8 cellular contexts compared by ENCODE assay signal in genomic region chr3:115513411-115513800, GRCh38.
A peak's percentile ranks its signal among the peaks of the same experiment; 100 is the strongest.
DNase-seq lines count a peak whose midpoint lies in the region; ATAC-seq, FAIRE-seq and TF ChIP-seq lines count a peak whose summit lies in the region.

No MANE protein-coding gene starts in this region.

- no peak for ATAC-seq in GM21576 (IDR thresholded peaks at IDR 0.05; ENCODE audit: unreplicated experiment)

- H3K4me3 ChIP-seq in HUES48 (ENCODE audit: low read depth, low read length) (peak overlapping the region; percentile 68), bronchial epithelial cell (ENCODE audit: low read depth, low read length) (no peak overlapping the region), mucosa of rectum (ENCODE audit: low read length in 2 of 2) (peak overlapping the region; percentile 45 to 65), thyroid gland (replicated peaks in 1 of 3) (no peak overlapping the region)

- H3K27ac ChIP-seq in HUES48 (ENCODE audit: low read depth, low read length): peak overlapping the region; percentile 94
- no peak overlapping the region for H3K27ac ChIP-seq in mucosa of rectum (ENCODE audit: low read depth in 2 of 2, low read length in 2 of 2)
- H3K27ac ChIP-seq in thyroid gland: no peak overlapping the region

- H3K9me3 ChIP-seq in HUES48 (ENCODE audit: control insufficient read depth, insufficient read depth, low read length): no peaks in the 10 kb centered on the region
- H3K9me3 ChIP-seq in mucosa of rectum (ENCODE audit: control insufficient read depth in 2 of 2, low read length in 2 of 2): no peaks in the 10 kb centered on the region
- H3K9me3 ChIP-seq in thyroid gland: no peaks in the 10 kb centered on the region

- FAIRE-seq in bronchial epithelial cell (lab: Jason Lieb, UNC): no peak

- H3K27me3 ChIP-seq in HUES48 (ENCODE audit: control insufficient read depth, insufficient read depth, low read length) (no peaks in the 10 kb centered on the region), bronchial epithelial cell (ENCODE audit: control insufficient read depth, insufficient read depth, low read length) (no peaks in the 10 kb centered on the region), mucosa of rectum (ENCODE audit: control insufficient read depth in 2 of 2, insufficient read depth in 2 of 2, low read length in 2 of 2) (peaks cover 2 to 3% of the 10 kb centered on the region in 2 donors), thyroid gland (no peaks in the 10 kb centered on the region)

- DNase-seq in AG08395 (ENCODE audit: low spot score) (peak; percentile 10), bronchial epithelial cell (ENCODE audit: low read depth) (peak; percentile 41), thyroid gland (no peak), NCI-H510A treated with DMSO at 0.1 percent for 48 hours (lab: John Stamatoyannopoulos, UW) (no peak), NCI-H1417 treated with DMSO at 0.1 percent for 48 hours (lab: John Stamatoyannopoulos, UW) (no peak)

- TF ChIP-seq CTCF in bronchial epithelial cell (IDR thresholded peaks at IDR 0.05; ENCODE audit: insufficient read depth, low read length, severe bottlenecking): no peak
- TF ChIP-seq CTCF in thyroid gland (IDR thresholded peaks at IDR 0.05): no peak

- WGBS in thyroid gland, 2 donors: 44 to 58% methylated on average over 5 of the region's 5 CpGs

- TF ChIP-seq POLR2A in thyroid gland (IDR thresholded peaks at IDR 0.05): no peak

- H3K9ac ChIP-seq in HUES48 (ENCODE audit: low read depth, low read length): peak overlapping the region; percentile 14; the same call in 1 of the 2 replicates
- H3K9ac ChIP-seq in mucosa of rectum (ENCODE audit: low read depth in 1 of 2, low read length in 2 of 2): no peak overlapping the region

- intact Hi-C loops in thyroid gland (cut with DNase I): no loop called here

- H3K36me3 ChIP-seq in HUES48 (ENCODE audit: control insufficient read depth, insufficient read depth, low read length) (no peaks in the 10 kb centered on the region), bronchial epithelial cell (ENCODE audit: control insufficient read depth, insufficient read depth, low read length) (no peaks in the 10 kb centered on the region), mucosa of rectum (ENCODE audit: control insufficient read depth in 2 of 2, insufficient read depth in 2 of 2, low read length in 2 of 2) (no peaks in the 10 kb centered on the region), thyroid gland (no peaks in the 10 kb centered on the region)

- H3K4me1 ChIP-seq in HUES48 (ENCODE audit: control insufficient read depth, insufficient read depth, low read length) (peaks cover 20% of the 10 kb centered on the region), mucosa of rectum (ENCODE audit: control insufficient read depth in 2 of 2, insufficient read depth in 2 of 2, low read length in 2 of 2) (no peaks in the 10 kb centered on the region), thyroid gland (peaks cover 0 to 11% of the 10 kb centered on the region in 2 donors)

Comparison
In these comparisons a context has a peak if more than half of its experiments do, and no peak if none do; other contexts are left out.
1. DNase-seq: peak in AG08395 (single experiment) and bronchial epithelial cell (single experiment); none in thyroid gland (0 of 2), NCI-H510A treated with DMSO at 0.1 percent for 48 hours (single experiment) and NCI-H1417 treated with DMSO at 0.1 percent for 48 hours (single experiment).
2. H3K4me3 ChIP-seq: peak in HUES48 (single experiment) and mucosa of rectum (2 of 2); none in bronchial epithelial cell (single experiment) and thyroid gland (0 of 3).